16 cellular contexts compared by ENCODE assay signal in genomic region chr12:113471619-113472171, GRCh38. TPM values are rescaled to one million over a fixed set of nuclear protein-coding genes. Genes with fewer than 3 reads are reported as not detected.
DNase-seq lines count a peak whose midpoint lies in the region; FAIRE-seq and TF ChIP-seq lines count a peak whose summit lies in the region.
"Had no signal": no experiment of that assay in that cellular context is flagged by ENCODE, and none has a peak within 500 bp of the region (broad histone marks: within the 10 kb centered on the region; RNA-seq: fewer than 3 reads in every experiment).

Gene LHX5 (minus strand): TSS chr12:113471871. CDS start chr12:113471498, 373 bp downstream.

- H3K4me3 Mint-ChIP-seq in brain (peak within 1 kb of the TSS; percentile 75 to 84 (median 82)), HFFc6 (no peak within 1 kb of the TSS), nephron progenitor cell (no peak within 1 kb of the TSS)
- H3K4me3 Mint-ChIP-seq: activated naive CD4-positive, alpha-beta T cell treated with anti-CD3 and anti-CD28 coated beads for 36 hours; CD4-positive, alpha-beta T cell; naive thymus-derived CD8-positive, alpha-beta T cell had no signal

- peaks cover 7% of the 10 kb centered on the region for H3K36me3 Mint-ChIP-seq in brain
- no peaks in the 10 kb centered on the region for H3K36me3 Mint-ChIP-seq in HFFc6 (ENCODE audit: low read depth)
- H3K36me3 Mint-ChIP-seq in nephron progenitor cell (ENCODE audit: low read depth) = no peaks in the 10 kb centered on the region
- H3K36me3 Mint-ChIP-seq: naive thymus-derived CD8-positive, alpha-beta T cell had no signal

- peaks cover 100% of the 10 kb centered on the region for H3K27me3 ChIP-seq in HUES64 (ENCODE audit: insufficient read depth, low read length)
- peaks cover 99% of the 10 kb centered on the region for H3K27me3 ChIP-seq in neural cell (ENCODE audit: insufficient read depth, low read depth, low read length)
- peaks cover 42 to 71% of the 10 kb centered on the region in 2 donors for H3K27me3 ChIP-seq in small intestine (ENCODE audit: control insufficient read depth in 2 of 2, insufficient read depth in 2 of 2, low read length in 2 of 2)

- peaks cover 100% of the 10 kb centered on the region for H3K27me3 Mint-ChIP-seq in brain
- peaks cover 71% of the 10 kb centered on the region for H3K27me3 Mint-ChIP-seq in HFFc6 (ENCODE audit: insufficient read depth)
- peaks cover 100% of the 10 kb centered on the region for H3K27me3 Mint-ChIP-seq in nephron progenitor cell (ENCODE audit: low read depth, poor library complexity)

- no peaks in the 10 kb centered on the region for H3F3A ChIP-seq in neural cell (ENCODE audit: insufficient read depth, low read length, poor library complexity, severe bottlenecking)

- H3K4me2 ChIP-seq in neural cell (ENCODE audit: low read length) = no peak within 1 kb of the TSS

- H3K9me2 ChIP-seq in neural cell (ENCODE audit: insufficient read depth, low read length) = no peaks in the 10 kb centered on the region

- peak within 1 kb of the TSS; percentile 64 for H3K4me3 ChIP-seq in HUES64 (ENCODE audit: low read length)
- peak within 1 kb of the TSS; percentile 68 for H3K4me3 ChIP-seq in neural cell (ENCODE audit: low read length)
- H3K4me3 ChIP-seq in small intestine (ENCODE audit: low read depth in 1 of 2, low read length in 2 of 2) = no peak within 1 kb of the TSS
- H3K4me3 ChIP-seq: Peyer's patch had no signal

- H3K27ac Mint-ChIP-seq in brain = peak within 1 kb of the TSS in 2 of 5 experiments; percentile 61 to 92
- H3K27ac Mint-ChIP-seq in HFFc6 = no peak within 1 kb of the TSS
- H3K27ac Mint-ChIP-seq in nephron progenitor cell = no peak within 1 kb of the TSS
- H3K27ac Mint-ChIP-seq: activated naive CD4-positive, alpha-beta T cell treated with anti-CD3 and anti-CD28 coated beads for 36 hours; CD4-positive, alpha-beta T cell; naive thymus-derived CD8-positive, alpha-beta T cell had no signal

- no peaks in the 10 kb centered on the region for H3K9me3 ChIP-seq in HUES64 (ENCODE audit: insufficient read depth, low read depth, low read length)
- peaks cover 18% of the 10 kb centered on the region for H3K9me3 ChIP-seq in neural cell (ENCODE audit: low read length)
- H3K9me3 ChIP-seq in small intestine (ENCODE audit: control insufficient read depth, low read depth) = no peaks in the 10 kb centered on the region
- H3K9me3 ChIP-seq: Peyer's patch had no signal

- H3K27ac ChIP-seq in HUES64 (ENCODE audit: low read depth, low read length) (no peak within 1 kb of the TSS), neural cell (ENCODE audit: low read length) (peak within 1 kb of the TSS; percentile 34), small intestine (ENCODE audit: low read depth in 1 of 2, low read length in 1 of 2) (no peak within 1 kb of the TSS)
- H3K27ac ChIP-seq: Peyer's patch had no signal

- TF ChIP-seq CTCF in brain (conservative IDR thresholded peaks at IDR 0.05) (no peak), neural cell (IDR thresholded peaks at IDR 0.05; ENCODE audit: poor library complexity, severe bottlenecking) (no peak), HFFc6 (IDR thresholded peaks at IDR 0.05) (no peak), nephron progenitor cell (IDR thresholded peaks at IDR 0.05) (no peak)

- H3K9me3 Mint-ChIP-seq in brain (peaks cover 0 to 13% (median 4%) of the 10 kb centered on the region in 5 experiments), HFFc6 (no peaks in the 10 kb centered on the region), nephron progenitor cell (no peaks in the 10 kb centered on the region)
- H3K9me3 Mint-ChIP-seq: activated naive CD4-positive, alpha-beta T cell treated with anti-CD3 and anti-CD28 coated beads for 36 hours; CD4-positive, alpha-beta T cell; naive thymus-derived CD8-positive, alpha-beta T cell had no signal

- peaks cover 12% of the 10 kb centered on the region for H3K4me1 Mint-ChIP-seq in brain
- no peaks in the 10 kb centered on the region for H3K4me1 Mint-ChIP-seq in HFFc6 (ENCODE audit: low read depth)
- peaks cover 13% of the 10 kb centered on the region for H3K4me1 Mint-ChIP-seq in nephron progenitor cell

- no peaks in the 10 kb centered on the region for H3K79me2 ChIP-seq in neural cell (replicated peaks; ENCODE audit: insufficient read depth, low read length)

- peak; percentile 59 for DNase-seq in DMS53 (lab: John Stamatoyannopoulos, UW)
- DNase-seq in DMS53 treated with DMSO at 0.1 percent for 48 hours (lab: John Stamatoyannopoulos, UW; ENCODE audit: unreplicated experiment) = no peak
- no peak for DNase-seq in small intestine
- DNase-seq in HFFc6 = no peak
- no peak for DNase-seq in nephron progenitor cell
- DNase-seq: 8988T; activated naive CD4-positive, alpha-beta T cell treated with anti-CD3 and anti-CD28 coated beads for 36 hours; CD4-positive, alpha-beta T cell; naive thymus-derived CD8-positive, alpha-beta T cell; NCI-H2171 treated with DMSO at 0.1 percent for 48 hours; Peyer's patch had no signal

- TF ChIP-seq RAD21 in neural cell (conservative IDR thresholded peaks at IDR 0.05) = no peak

- peaks cover 3% of the 10 kb centered on the region; the same call in 1 of the 2 replicates for H3K36me3 ChIP-seq in HUES64 (ENCODE audit: insufficient read depth, low read length)
- no peaks in the 10 kb centered on the region for H3K36me3 ChIP-seq in neural cell (ENCODE audit: insufficient read depth, low read length)
- no peaks in the 10 kb centered on the region for H3K36me3 ChIP-seq in small intestine (ENCODE audit: control insufficient read depth in 2 of 2, insufficient read depth in 2 of 2, low read length in 2 of 2)
- H3K36me3 ChIP-seq: Peyer's patch had no signal

- no peak for FAIRE-seq in small intestine (lab: Jason Lieb, UNC)
- FAIRE-seq: GM18507 had no signal

- no peak within 1 kb of the TSS for H2AFZ ChIP-seq in neural cell (ENCODE audit: low read depth, low read length)

- under 1% methylated on average over 43 of the region's 43 CpGs for WGBS in HUES64
- WGBS in small intestine, 3 donors = 2 to 10% (median 5%) methylated on average over 37 to 43 of the region's 43 CpGs

- H3K4me1 ChIP-seq in HUES64 (ENCODE audit: insufficient read depth, low read length) = peaks cover 42% of the 10 kb centered on the region
- H3K4me1 ChIP-seq in small intestine (ENCODE audit: control insufficient read depth in 2 of 2, insufficient read depth in 1 of 2, low read depth in 1 of 2, low read length in 1 of 2) = no peaks in the 10 kb centered on the region

- no peak for TF ChIP-seq EP300 in neural cell (conservative IDR thresholded peaks at IDR 0.05; ENCODE audit: poor library complexity, severe bottlenecking)

- H3K9ac ChIP-seq in HUES64 (ENCODE audit: low read depth, low read length) = peak within 1 kb of the TSS; percentile 56; the same call in 1 of the 2 replicates
- peak within 1 kb of the TSS; percentile 60 for H3K9ac ChIP-seq in neural cell (ENCODE audit: low read length)

- H4K20me1 ChIP-seq in neural cell (ENCODE audit: insufficient read depth) = no peaks in the 10 kb centered on the region

TF ChIP-seq in neural cell, 6 proteins besides CTCF, POLR2A, EP300 and RAD21:
- TF ChIP-seq POLR2AphosphoS5 (IDR thresholded peaks at IDR 0.05) (peak; percentile 74), EZH2 (IDR thresholded peaks at IDR 0.05; ENCODE audit: borderline replicate concordance, insufficient read depth, low read length, poor library complexity, severe bottlenecking) (no peak), MXI1 (conservative IDR thresholded peaks at IDR 0.05; ENCODE audit: poor library complexity, severe bottlenecking) (peak; percentile 20), TAF1 (IDR thresholded peaks at IDR 0.05; ENCODE audit: low read depth) (peak; percentile 17)

RNA-seq across cellular contexts. Expression of gene LHX5, which starts in this region (rescaled TPM):
- polyA plus RNA-seq in HUES64 (2013, experiment 1 of 2) = 3.0 TPM
- polyA plus RNA-seq in HUES64 (2013, experiment 2 of 2) = 4.6 TPM
- polyA plus RNA-seq in brain (ENCODE audit: insufficient read depth, low read depth, low replicate concordance) = 0.10 TPM
- polyA plus RNA-seq in neural cell = 2.0 and 3.8 TPM in 2 replicates
- polyA minus RNA-seq in neural cell = 4.1 and 5.6 TPM in 2 replicates
- polyA plus RNA-seq in small intestine = not detected
- total RNA-seq in HFFc6 (2021; fragmentation: NEBNext Ultra II Directional; extraction: Animal tissue kit (Norgen Biotek cat#: 25700)) = not detected
- total RNA-seq: activated naive CD4-positive, alpha-beta T cell treated with anti-CD3 and anti-CD28 coated beads for 36 hours; CD4-positive, alpha-beta T cell; lung microvascular endothelial cell; naive thymus-derived CD8-positive, alpha-beta T cell; Peyer's patch had no signal
- polyA plus RNA-seq: naive thymus-derived CD8-positive, alpha-beta T cell had no signal

Comparison
In these comparisons a context has a peak if more than half of its experiments do, and no peak if none do; other contexts are left out.
1. H3K4me3 ChIP-seq: peak in HUES64 (single experiment) and neural cell (single experiment); none in small intestine (0 of 2).
2. H3K4me3 Mint-ChIP-seq: peak in brain (5 of 5); none in HFFc6 (single experiment) and nephron progenitor cell (single experiment).